26 cellular contexts compared by ENCODE assay signal in the genomic region with DNA sequence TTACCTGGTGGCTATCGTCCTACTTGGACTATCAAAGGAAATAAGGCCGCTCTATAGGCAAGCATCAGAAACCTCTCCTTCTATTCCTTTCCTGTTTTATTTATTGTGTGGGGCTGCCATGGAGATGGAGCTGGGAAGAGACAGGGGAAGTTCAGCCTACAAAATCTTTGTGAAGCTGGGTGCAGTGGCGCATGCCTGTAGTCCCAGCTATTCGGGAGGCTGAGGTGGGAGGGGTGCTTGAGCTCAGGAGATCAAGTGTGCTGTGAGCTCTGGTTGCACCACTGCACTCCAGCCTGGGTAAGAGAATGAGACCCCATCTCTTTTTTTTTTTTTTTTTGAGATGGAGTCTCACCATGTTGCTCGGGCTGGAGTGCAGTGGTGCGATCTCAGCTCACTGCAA.
"Had no signal": no experiment of that assay in that cellular context is flagged by ENCODE, and none has a peak within 500 bp of the region (broad histone marks: within the 10 kb centered on the region; RNA-seq: fewer than 3 reads in every experiment).

No MANE protein-coding gene starts in this region.

- H3K4me1 ChIP-seq: parathyroid adenoma had no signal

- H3K27me3 ChIP-seq: stomach, suprapubic skin, tibial artery had no signal

- DNase-seq: activated CD4-positive, alpha-beta T cell treated with anti-CD3 and anti-CD28 coated beads for 4 hours; activated CD4-positive, alpha-beta T cell treated with anti-CD3 and anti-CD28 coated beads, Interleukin-2, amount 50 U/mL, for 4 hours; activated naive CD4-positive, alpha-beta T cell; activated T-cell treated with anti-CD3 and anti-CD28 coated beads for 4 hours; activated T-cell treated with anti-CD3 and anti-CD28 coated beads, Interleukin-2, amount 50 U/mL, for 72 hours; dermis blood vessel endothelial cell; effector CD8-positive, alpha-beta T cell; islet precursor cell; mammary epithelial cell; naive thymus-derived CD4-positive, alpha-beta T cell; stimulated activated CD4-positive, alpha-beta T cell treated with anti-CD3 and anti-CD28 coated beads, Interleukin-1b, Interleukin-23, amount 100 ng/mL, for 48 hours; stimulated activated CD4-positive, alpha-beta T cell treated with anti-CD3 and anti-CD28 coated beads, Interleukin-4, amount 100 ng/mL, for 4 hours; stimulated activated CD8-positive, alpha-beta memory T cell treated with anti-CD3 and anti-CD28 coated beads, Interleukin-4, amount 100 ng/mL, for 48 hours; stomach; SW 1271; T-helper 9 cell; tibial artery had no signal

- FAIRE-seq: colon, endometrium, TTC549 had no signal

- H3K4me3 ChIP-seq: smooth muscle cell, stomach, suprapubic skin, tibial artery had no signal

- H3K27ac ChIP-seq: parathyroid adenoma, suprapubic skin, tibial artery, VCaP had no signal

- H3K36me3 ChIP-seq: stomach, suprapubic skin, tibial artery had no signal

- H3K9ac ChIP-seq: parathyroid adenoma had no signal

- ATAC-seq: activated naive CD4-positive, alpha-beta T cell treated with anti-CD3 and anti-CD28 coated beads, Interleukin-2, amount 50 U/mL, for 72 hours; activated T-cell treated with anti-CD3 and anti-CD28 coated beads, Interleukin-2, amount 50 U/mL, for 72 hours; naive thymus-derived CD4-positive, alpha-beta T cell; stimulated activated memory B cell treated with anti-CD40 and anti-IgM and Interleukin-4, amounts not matched to agents 10 μg/mL and 1 μg/mL and 100 μg/mL, for 72 hours had no signal

- H3K9me3 ChIP-seq: stomach, suprapubic skin, tibial artery had no signal
